ENCODE assay signal across 28 cellular contexts in genomic region chr10:79106251-79106650, GRCh38. TPM values are rescaled to one million over a fixed set of nuclear protein-coding genes. Genes with fewer than 3 reads are reported as not detected.
DNase-seq lines count a peak whose midpoint lies in the region; ATAC-seq, FAIRE-seq and TF ChIP-seq lines count a peak whose summit lies in the region.
"Had no signal": no experiment of that assay in that cellular context is flagged by ENCODE, and none has a peak within 500 bp of the region (broad histone marks: within the 10 kb centered on the region; RNA-seq: fewer than 3 reads in every experiment).

No MANE protein-coding gene starts in this region.

- peaks cover 5 to 10% of the 10 kb centered on the region in 2 experiments; a peak in 3 of 5 replicates for H3K36me3 ChIP-seq in HepG2 (replicated peaks in 1 of 2; ENCODE audit: control insufficient read depth in 1 of 2, insufficient read depth in 2 of 2, low read length in 2 of 2)
- no peaks in the 10 kb centered on the region for H3K36me3 ChIP-seq in right lobe of liver
- H3K36me3 ChIP-seq in uterus: no peaks in the 10 kb centered on the region

- no peak overlapping the region for H3K9ac ChIP-seq in HepG2 (ENCODE audit: insufficient read depth, low read depth, low read length)

- no peaks in the 10 kb centered on the region for H3K9me3 Mint-ChIP-seq in natural killer cell treated with Interleukin-12 subunit alpha and Interleukin-12 subunit beta and Interleukin-15 and Interleukin-18, amount 100 ng/mL, for 72 hours
- H3K9me3 Mint-ChIP-seq: activated CD4-positive, alpha-beta T cell treated with anti-CD3 and anti-CD28 coated beads, Interleukin-2, amount 10 ng/mL, durations not matched to agents 7 days and 5 days; activated naive CD4-positive, alpha-beta T cell treated with anti-CD3 and anti-CD28 coated beads for 36 hours; CD4-positive, alpha-beta memory T cell; effector memory CD8-positive, alpha-beta T cell; immature natural killer cell had no signal

- no peak for TF ChIP-seq RAD21 in HepG2 (CRISPR knock-in tag; IDR thresholded peaks at IDR 0.05)

- no peak overlapping the region for H3K27ac Mint-ChIP-seq in natural killer cell treated with Interleukin-12 subunit alpha and Interleukin-12 subunit beta and Interleukin-15 and Interleukin-18, amount 100 ng/mL, for 72 hours
- H3K27ac Mint-ChIP-seq: activated CD4-positive, alpha-beta T cell treated with anti-CD3 and anti-CD28 coated beads, Interleukin-2, amount 10 ng/mL, durations not matched to agents 7 days and 5 days; activated CD8-positive, alpha-beta memory T cell treated with anti-CD3 and anti-CD28 coated beads, Interleukin-2, amount 10 ng/mL, durations not matched to agents 7 days and 5 days; activated naive CD4-positive, alpha-beta T cell treated with anti-CD3 and anti-CD28 coated beads for 36 hours had no signal

- H4K20me1 ChIP-seq in HepG2 (ENCODE audit: insufficient read depth, low read length): peaks cover 98% of the 10 kb centered on the region

- WGBS in HepG2 (ENCODE audit: low lambda C conversion rate): 100% methylated on average over 1 of the region's 4 CpGs
- 100% methylated on average over 2 of the region's 4 CpGs for WGBS in right lobe of liver (ENCODE audit: insufficient coverage, low coverage, low lambda C conversion rate, missing lambda C conversion rate)
- 90% methylated on average over 4 of the region's 4 CpGs for WGBS in right cardiac atrium

- H3K4me2 ChIP-seq in HepG2 (ENCODE audit: low read depth, low read length): no peak overlapping the region

- H3K4me1 Mint-ChIP-seq in natural killer cell treated with Interleukin-12 subunit alpha and Interleukin-12 subunit beta and Interleukin-15 and Interleukin-18, amount 100 ng/mL, for 72 hours (ENCODE audit: low read depth in 2 of 2): peaks cover 34 to 48% of the 10 kb centered on the region in 2 donors

- H2AFZ ChIP-seq in HepG2 (ENCODE audit: low read length): no peak overlapping the region

- H3K9me3 ChIP-seq in HepG2 (ENCODE audit: low read length) (no peaks in the 10 kb centered on the region), right lobe of liver (no peaks in the 10 kb centered on the region), right cardiac atrium (ENCODE audit: control insufficient read depth, low read length) (no peaks in the 10 kb centered on the region), uterus (no peaks in the 10 kb centered on the region)

- no peaks in the 10 kb centered on the region for H3K36me3 Mint-ChIP-seq in natural killer cell treated with Interleukin-12 subunit alpha and Interleukin-12 subunit beta and Interleukin-15 and Interleukin-18, amount 100 ng/mL, for 72 hours
- H3K36me3 Mint-ChIP-seq: activated CD8-positive, alpha-beta memory T cell treated with anti-CD3 and anti-CD28 coated beads, Interleukin-2, amount 10 ng/mL, durations not matched to agents 7 days and 5 days; immature natural killer cell had no signal

- BruUV-seq in HepG2 (replicated peaks; lab: Mats Ljungman, UMichigan): no TSS peak

- TF ChIP-seq CTCF in HepG2 (CRISPR knock-in tag; IDR thresholded peaks at IDR 0.05) (no peak), right lobe of liver (IDR thresholded peaks at IDR 0.05) (no peak), uterus (IDR thresholded peaks at IDR 0.05) (no peak)

- H3K27me3 ChIP-seq in HepG2 (ENCODE audit: control insufficient read depth in 1 of 2, insufficient read depth in 2 of 2, low read length in 2 of 2) (no peaks in the 10 kb centered on the region), right lobe of liver (no peaks in the 10 kb centered on the region), right cardiac atrium (ENCODE audit: control insufficient read depth, insufficient read depth) (no peaks in the 10 kb centered on the region), uterus (no peaks in the 10 kb centered on the region)

- CTCF ChIA-PET in HepG2 (lab: Yijun Ruan, JAX; ENCODE audit: low intra/inter-chr PET ratio, low total read pairs): no interaction called here

- peaks cover 88% of the 10 kb centered on the region for H3K4me1 ChIP-seq in HepG2 (ENCODE audit: insufficient read depth, low read length)
- H3K4me1 ChIP-seq in right lobe of liver: peaks cover 0 to 46% (median 17%) of the 10 kb centered on the region in 4 donors
- H3K4me1 ChIP-seq in right cardiac atrium (ENCODE audit: control insufficient read depth, insufficient read depth, low read length): peaks cover 52% of the 10 kb centered on the region
- peaks cover 24 to 51% of the 10 kb centered on the region in 2 donors for H3K4me1 ChIP-seq in uterus

- H3K27ac ChIP-seq in HepG2 (ENCODE audit: extremely low read length, insufficient read depth, low read length) (peak overlapping the region; percentile 69), right lobe of liver (no peak overlapping the region), right cardiac atrium (ENCODE audit: low read length) (peak overlapping the region; percentile 1), uterus (peak overlapping the region; percentile 81 to 97)
- H3K27ac ChIP-seq: coronary artery had no signal

- TF ChIP-seq POLR2A in HepG2 (IDR thresholded peaks at IDR 0.05; ENCODE audit: insufficient read depth in 1 of 2, low read depth in 2 of 2, low read length in 2 of 2) (no peak), right lobe of liver (IDR thresholded peaks at IDR 0.05) (no peak), uterus (IDR thresholded peaks at IDR 0.05) (no peak)

- H3K27me3 Mint-ChIP-seq in natural killer cell treated with Interleukin-12 subunit alpha and Interleukin-12 subunit beta and Interleukin-15 and Interleukin-18, amount 100 ng/mL, for 72 hours: no peaks in the 10 kb centered on the region
- H3K27me3 Mint-ChIP-seq: activated CD4-positive, alpha-beta T cell treated with anti-CD3 and anti-CD28 coated beads, Interleukin-2, amount 10 ng/mL, durations not matched to agents 7 days and 5 days; activated CD8-positive, alpha-beta memory T cell treated with anti-CD3 and anti-CD28 coated beads, Interleukin-2, amount 10 ng/mL, durations not matched to agents 7 days and 5 days; CD4-positive, alpha-beta memory T cell; effector memory CD8-positive, alpha-beta T cell; progenitor cell of endocrine pancreas had no signal

- TF ChIP-seq EP300 in HepG2 (IDR thresholded peaks at IDR 0.05; ENCODE audit: low read depth in 2 of 2, low read length in 2 of 2) (no peak), HepG2 (CRISPR knock-in tag; IDR thresholded peaks at IDR 0.05; ENCODE audit: borderline replicate concordance) (no peak)

- H3K4me3 ChIP-seq in HepG2 (replicated peaks in 1 of 3; ENCODE audit: insufficient read depth in 1 of 3, low read depth in 2 of 3, low read length in 3 of 3) (no peak overlapping the region), right lobe of liver (no peak overlapping the region), right cardiac atrium (ENCODE audit: low read length) (no peak overlapping the region), uterus (no peak overlapping the region)
- H3K4me3 ChIP-seq: coronary artery had no signal

- peaks cover 100% of the 10 kb centered on the region for H3K79me2 ChIP-seq in HepG2 (ENCODE audit: insufficient read depth, low read length)

- no peak overlapping the region for H3K4me3 Mint-ChIP-seq in natural killer cell treated with Interleukin-12 subunit alpha and Interleukin-12 subunit beta and Interleukin-15 and Interleukin-18, amount 100 ng/mL, for 72 hours
- H3K4me3 Mint-ChIP-seq: activated CD4-positive, alpha-beta T cell treated with anti-CD3 and anti-CD28 coated beads, Interleukin-2, amount 10 ng/mL, durations not matched to agents 7 days and 5 days; activated CD8-positive, alpha-beta memory T cell treated with anti-CD3 and anti-CD28 coated beads, Interleukin-2, amount 10 ng/mL, durations not matched to agents 7 days and 5 days; activated naive CD4-positive, alpha-beta T cell treated with anti-CD3 and anti-CD28 coated beads for 36 hours; CD4-positive, alpha-beta memory T cell; effector memory CD8-positive, alpha-beta T cell had no signal

- no peak for DNase-seq in HepG2 (ENCODE audit: low spot score)
- no peak for DNase-seq in right lobe of liver
- DNase-seq in MV-4-11 (lab: John Stamatoyannopoulos, UW): peak; percentile 55
- DNase-seq in right cardiac atrium: no peak
- no peak for DNase-seq in uterus
- no peak for DNase-seq in retina
- DNase-seq in natural killer cell treated with Interleukin-12 subunit alpha and Interleukin-12 subunit beta and Interleukin-15 and Interleukin-18, amount 100 ng/mL, for 72 hours (ENCODE audit: low spot score): no peak
- DNase-seq: activated CD4-positive, alpha-beta T cell treated with anti-CD3 and anti-CD28 coated beads, Interleukin-2, amount 10 ng/mL, durations not matched to agents 7 days and 5 days; activated CD8-positive, alpha-beta memory T cell treated with anti-CD3 and anti-CD28 coated beads, Interleukin-2, amount 10 ng/mL, durations not matched to agents 7 days and 5 days; activated naive CD4-positive, alpha-beta T cell treated with anti-CD3 and anti-CD28 coated beads for 36 hours; activated T-cell treated with anti-CD3 and anti-CD28 coated beads, Interleukin-2, amount 50 U/mL, for 48 hours; amniotic stem cell; CD4-positive, alpha-beta memory T cell; effector memory CD8-positive, alpha-beta T cell; foreskin fibroblast; hypothalamus; immature natural killer cell; NCI-H1048; NCI-H1694 treated with DMSO at 0.1 percent for 48 hours; NCI-H2171 treated with DMSO at 0.1 percent for 48 hours; NCI-H524; NK-92 treated with Interleukin-12 subunit alpha and Interleukin-12 subunit beta, amount 100 ng/mL, for 24 hours; PC-3; SIG-M5; T1000 had no signal

- POLR2A ChIA-PET in HepG2 (lab: Yijun Ruan, JAX): interaction anchor here (1.0 to 2.6 kb wide), 5 partner anchors 12 to 71 kb away, joined by 4 to 13 read pairs (median 6); no protein-coding TSS in a partner anchor

- FAIRE-seq in HepG2 (lab: Jason Lieb, UNC): no peak

- ATAC-seq in HepG2: no peak
- ATAC-seq in right lobe of liver: no peak
- no peak for ATAC-seq in right cardiac atrium
- ATAC-seq in HG03139 (IDR thresholded peaks at IDR 0.05; ENCODE audit: unreplicated experiment): no peak
- ATAC-seq in natural killer cell treated with Interleukin-12 subunit alpha and Interleukin-12 subunit beta and Interleukin-15 and Interleukin-18, amount 100 ng/mL, for 72 hours: no peak
- ATAC-seq: activated CD8-positive, alpha-beta memory T cell treated with anti-CD3 and anti-CD28 coated beads, Interleukin-2, amount 10 ng/mL, durations not matched to agents 7 days and 5 days; effector memory CD8-positive, alpha-beta T cell; PC-3 had no signal

- intact Hi-C loops in HepG2 (cut with micrococcal nuclease; ENCODE audit: unreplicated experiment): loop anchor here (5.0 kb wide), 2 partner anchors 34 to 91 kb away; no protein-coding TSS in a partner anchor
- intact Hi-C loops in right lobe of liver (cut with DNase I): no loop called here
- intact Hi-C loops in right cardiac atrium (cut with DNase I): no loop called here
- intact Hi-C loops in uterus (cut with DNase I; ENCODE audit: low total_unique reads): no loop called here

- in situ Hi-C loops in HepG2 (cut with HindIII; ENCODE audit: extremely low pct_ligation_motif_present, low pct_unique_long_range_greater_than_20kb): no loop called here

RNA-seq across cellular contexts. Expression of gene ZMIZ1, which starts 37.5 kb away (rescaled TPM):
- total RNA-seq in HepG2 (2016; rRNA removed; fragmentation: Illumina TruSeq; extraction: Trizol): 5.3 and 11.0 TPM in 2 replicates
- 2.3 and 2.6 TPM in 2 replicates for total RNA-seq in HepG2 (2016; cell fraction: cytosol; rRNA removed; fragmentation: Illumina TruSeq; extraction: Trizol; ENCODE audit: low read depth)
- total RNA-seq in HepG2 (2016; cell fraction: insoluble cytoplasmic fraction; rRNA removed; fragmentation: Illumina TruSeq; extraction: Trizol): 5.2 and 10.5 TPM in 2 replicates
- total RNA-seq in HepG2 (2016; cell fraction: membrane; rRNA removed; fragmentation: Illumina TruSeq; extraction: Trizol): 7.0 and 7.7 TPM in 2 replicates
- total RNA-seq in HepG2 (2016; cell fraction: nucleus; rRNA removed; fragmentation: Illumina TruSeq; extraction: Trizol): 9.9 and 13.1 TPM in 2 replicates
- polyA plus RNA-seq in HepG2 (2011; rRNA removed): 8.8 and 10.2 TPM in 2 replicates
- polyA plus RNA-seq in HepG2 (2011; cell fraction: cytosol; rRNA removed): 7.4 TPM in 2 replicates
- 42.1 and 46.0 TPM in 2 replicates for polyA plus RNA-seq in HepG2 (2011; cell fraction: nucleus; rRNA removed)
- 22.4 and 32.5 TPM in 2 replicates for polyA plus RNA-seq in HepG2 (2012)
- polyA plus RNA-seq in HepG2 (2016; cell fraction: cytosol; fragmentation: Illumina TruSeq; extraction: Trizol; ENCODE audit: low read depth): 0.69 and 1.1 TPM in 2 replicates
- 16.0 and 20.6 TPM in 2 replicates for polyA plus RNA-seq in HepG2 (2016; cell fraction: insoluble cytoplasmic fraction; fragmentation: Illumina TruSeq; extraction: Trizol; ENCODE audit: low read depth)
- polyA plus RNA-seq in HepG2 (2016; cell fraction: membrane; fragmentation: Illumina TruSeq; extraction: Trizol; ENCODE audit: low read depth): 2.4 and 3.8 TPM in 2 replicates
- 25.8 and 26.9 TPM in 2 replicates for polyA plus RNA-seq in HepG2 (2016; cell fraction: nucleus; fragmentation: Illumina TruSeq; extraction: Trizol; ENCODE audit: insufficient read depth, low read depth)
- 7.8 and 28.6 TPM in 2 replicates for polyA minus RNA-seq in HepG2 (2011; rRNA and poly(A)+ RNA removed; ENCODE audit: low replicate concordance)
- 19.5 and 20.1 TPM in 2 replicates for polyA minus RNA-seq in HepG2 (2011; cell fraction: cytosol; rRNA and poly(A)+ RNA removed)
- 27.4 and 29.2 TPM in 2 replicates for polyA minus RNA-seq in HepG2 (2011; cell fraction: nucleus; rRNA and poly(A)+ RNA removed)
- total RNA-seq in right lobe of liver: 10 to 100 TPM in 5 of 6 experiments, 1 to 10 TPM in 1; 9.9 to 22.8 (median 12.3) TPM
- 10 to 100 TPM; 67.4 to 83.1 (median 72.9) TPM for total RNA-seq in right cardiac atrium
- 38.0 TPM for polyA plus RNA-seq in right cardiac atrium
- 100 to 1,000 TPM in 1 of 4 donors, 10 to 100 TPM in 3; 18.7 to 188 (median 36.7) TPM for total RNA-seq in uterus
- total RNA-seq in natural killer cell treated with Interleukin-12 subunit alpha and Interleukin-12 subunit beta and Interleukin-15 and Interleukin-18, amount 100 ng/mL, for 72 hours: 10 to 100 TPM; 49.7 to 54.4 TPM

Comparison
In these comparisons a context has a peak if more than half of its experiments do, and no peak if none do; other contexts are left out.
1. H3K27ac ChIP-seq: peak in HepG2 (single experiment), right cardiac atrium (single experiment) and uterus (2 of 2); none in right lobe of liver (0 of 3).